ENCODE assay signal across 1 cellular context in the genomic region with DNA sequence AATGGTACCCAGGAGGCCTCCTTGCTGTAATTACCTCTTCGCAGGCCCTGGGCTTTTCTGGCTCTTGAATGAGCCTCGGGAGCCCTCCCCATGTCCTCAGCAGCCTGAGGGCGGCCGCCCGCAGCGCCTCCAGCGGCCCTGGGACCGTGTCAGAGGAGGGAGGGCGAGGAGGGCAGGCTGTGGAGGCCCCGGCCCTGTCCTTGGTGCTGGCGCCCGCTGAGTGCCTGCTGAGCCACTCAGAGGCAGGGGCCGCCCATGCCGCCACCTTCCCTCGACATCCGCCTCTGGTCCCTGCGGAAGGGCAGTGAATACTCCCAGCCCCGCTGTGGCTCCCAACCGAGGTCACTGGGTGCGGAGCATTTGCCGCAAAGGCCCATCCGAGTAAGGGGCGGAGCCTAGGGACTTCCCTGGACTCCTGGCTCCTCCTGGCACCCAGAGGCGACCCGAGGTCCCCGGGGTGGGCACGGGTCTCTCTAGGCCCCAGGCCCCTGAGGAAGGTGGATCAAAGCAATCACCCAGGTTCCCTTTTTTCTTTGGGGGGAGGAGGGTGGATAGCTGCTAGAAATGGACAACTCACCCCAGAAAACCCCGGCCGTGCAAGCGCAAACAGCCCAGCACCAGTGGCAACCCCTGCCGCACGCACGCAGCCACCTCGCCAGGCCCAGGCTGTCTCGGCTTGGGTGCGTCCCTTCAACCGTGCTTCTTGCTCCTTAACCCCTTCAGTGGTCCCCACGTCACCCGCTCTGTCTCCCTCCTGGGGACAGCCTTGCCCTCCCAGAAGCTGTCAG.
TF ChIP-seq lines count a peak whose summit lies in the region.

No MANE protein-coding gene starts in this region.

TF ChIP-seq in K562, 482 proteins besides CTCF, POLR2A, EP300 and RAD21 (continued from another document):
- TF ChIP-seq, protein P1, sequence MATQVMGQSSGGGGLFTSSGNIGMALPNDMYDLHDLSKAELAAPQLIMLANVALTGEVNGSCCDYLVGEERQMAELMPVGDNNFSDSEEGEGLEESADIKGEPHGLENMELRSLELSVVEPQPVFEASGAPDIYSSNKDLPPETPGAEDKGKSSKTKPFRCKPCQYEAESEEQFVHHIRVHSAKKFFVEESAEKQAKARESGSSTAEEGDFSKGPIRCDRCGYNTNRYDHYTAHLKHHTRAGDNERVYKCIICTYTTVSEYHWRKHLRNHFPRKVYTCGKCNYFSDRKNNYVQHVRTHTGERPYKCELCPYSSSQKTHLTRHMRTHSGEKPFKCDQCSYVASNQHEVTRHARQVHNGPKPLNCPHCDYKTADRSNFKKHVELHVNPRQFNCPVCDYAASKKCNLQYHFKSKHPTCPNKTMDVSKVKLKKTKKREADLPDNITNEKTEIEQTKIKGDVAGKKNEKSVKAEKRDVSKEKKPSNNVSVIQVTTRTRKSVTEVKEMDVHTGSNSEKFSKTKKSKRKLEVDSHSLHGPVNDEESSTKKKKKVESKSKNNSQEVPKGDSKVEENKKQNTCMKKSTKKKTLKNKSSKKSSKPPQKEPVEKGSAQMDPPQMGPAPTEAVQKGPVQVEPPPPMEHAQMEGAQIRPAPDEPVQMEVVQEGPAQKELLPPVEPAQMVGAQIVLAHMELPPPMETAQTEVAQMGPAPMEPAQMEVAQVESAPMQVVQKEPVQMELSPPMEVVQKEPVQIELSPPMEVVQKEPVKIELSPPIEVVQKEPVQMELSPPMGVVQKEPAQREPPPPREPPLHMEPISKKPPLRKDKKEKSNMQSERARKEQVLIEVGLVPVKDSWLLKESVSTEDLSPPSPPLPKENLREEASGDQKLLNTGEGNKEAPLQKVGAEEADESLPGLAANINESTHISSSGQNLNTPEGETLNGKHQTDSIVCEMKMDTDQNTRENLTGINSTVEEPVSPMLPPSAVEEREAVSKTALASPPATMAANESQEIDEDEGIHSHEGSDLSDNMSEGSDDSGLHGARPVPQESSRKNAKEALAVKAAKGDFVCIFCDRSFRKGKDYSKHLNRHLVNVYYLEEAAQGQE (CRISPR knock-in tag; IDR thresholded peaks at IDR 0.05; ENCODE audit: low read depth) = peak; percentile 89
- TF ChIP-seq, protein P2, sequence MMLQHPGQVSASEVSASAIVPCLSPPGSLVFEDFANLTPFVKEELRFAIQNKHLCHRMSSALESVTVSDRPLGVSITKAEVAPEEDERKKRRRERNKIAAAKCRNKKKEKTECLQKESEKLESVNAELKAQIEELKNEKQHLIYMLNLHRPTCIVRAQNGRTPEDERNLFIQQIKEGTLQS (IDR thresholded peaks at IDR 0.05) = no peak
- TF ChIP-seq, protein P2 (CRISPR knock-in tag; conservative IDR thresholded peaks at IDR 0.05) = no peak
- TF ChIP-seq EHMT2 (IDR thresholded peaks at IDR 0.05) (peak; percentile 92), ZNF197 (CRISPR knock-in tag; IDR thresholded peaks at IDR 0.05; ENCODE audit: low read depth) (no peak), ZFP36 (IDR thresholded peaks at IDR 0.05; ENCODE audit: low read depth, low read length, partially characterized antibody) (peak; percentile 14), KAT7 (CRISPR knock-in tag; IDR thresholded peaks at IDR 0.05; ENCODE audit: borderline replicate concordance) (no peak), SUPT5H (IDR thresholded peaks at IDR 0.05) (no peak), SMARCE1 (IDR thresholded peaks at IDR 0.05) (no peak), KLF13 (tag; IDR thresholded peaks at IDR 0.05; ENCODE audit: borderline replicate concordance, low read depth) (no peak), MAFK (IDR thresholded peaks at IDR 0.05; ENCODE audit: low read length) (no peak)
- TF ChIP-seq, protein P3, sequence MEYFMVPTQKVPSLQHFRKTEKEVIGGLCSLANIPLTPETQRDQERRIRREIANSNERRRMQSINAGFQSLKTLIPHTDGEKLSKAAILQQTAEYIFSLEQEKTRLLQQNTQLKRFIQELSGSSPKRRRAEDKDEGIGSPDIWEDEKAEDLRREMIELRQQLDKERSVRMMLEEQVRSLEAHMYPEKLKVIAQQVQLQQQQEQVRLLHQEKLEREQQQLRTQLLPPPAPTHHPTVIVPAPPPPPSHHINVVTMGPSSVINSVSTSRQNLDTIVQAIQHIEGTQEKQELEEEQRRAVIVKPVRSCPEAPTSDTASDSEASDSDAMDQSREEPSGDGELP (CRISPR knock-in tag; IDR thresholded peaks at IDR 0.05; ENCODE audit: borderline replicate concordance) = peak; percentile 13; the same call in 1 of the 2 replicates
- TF ChIP-seq, protein P4, sequence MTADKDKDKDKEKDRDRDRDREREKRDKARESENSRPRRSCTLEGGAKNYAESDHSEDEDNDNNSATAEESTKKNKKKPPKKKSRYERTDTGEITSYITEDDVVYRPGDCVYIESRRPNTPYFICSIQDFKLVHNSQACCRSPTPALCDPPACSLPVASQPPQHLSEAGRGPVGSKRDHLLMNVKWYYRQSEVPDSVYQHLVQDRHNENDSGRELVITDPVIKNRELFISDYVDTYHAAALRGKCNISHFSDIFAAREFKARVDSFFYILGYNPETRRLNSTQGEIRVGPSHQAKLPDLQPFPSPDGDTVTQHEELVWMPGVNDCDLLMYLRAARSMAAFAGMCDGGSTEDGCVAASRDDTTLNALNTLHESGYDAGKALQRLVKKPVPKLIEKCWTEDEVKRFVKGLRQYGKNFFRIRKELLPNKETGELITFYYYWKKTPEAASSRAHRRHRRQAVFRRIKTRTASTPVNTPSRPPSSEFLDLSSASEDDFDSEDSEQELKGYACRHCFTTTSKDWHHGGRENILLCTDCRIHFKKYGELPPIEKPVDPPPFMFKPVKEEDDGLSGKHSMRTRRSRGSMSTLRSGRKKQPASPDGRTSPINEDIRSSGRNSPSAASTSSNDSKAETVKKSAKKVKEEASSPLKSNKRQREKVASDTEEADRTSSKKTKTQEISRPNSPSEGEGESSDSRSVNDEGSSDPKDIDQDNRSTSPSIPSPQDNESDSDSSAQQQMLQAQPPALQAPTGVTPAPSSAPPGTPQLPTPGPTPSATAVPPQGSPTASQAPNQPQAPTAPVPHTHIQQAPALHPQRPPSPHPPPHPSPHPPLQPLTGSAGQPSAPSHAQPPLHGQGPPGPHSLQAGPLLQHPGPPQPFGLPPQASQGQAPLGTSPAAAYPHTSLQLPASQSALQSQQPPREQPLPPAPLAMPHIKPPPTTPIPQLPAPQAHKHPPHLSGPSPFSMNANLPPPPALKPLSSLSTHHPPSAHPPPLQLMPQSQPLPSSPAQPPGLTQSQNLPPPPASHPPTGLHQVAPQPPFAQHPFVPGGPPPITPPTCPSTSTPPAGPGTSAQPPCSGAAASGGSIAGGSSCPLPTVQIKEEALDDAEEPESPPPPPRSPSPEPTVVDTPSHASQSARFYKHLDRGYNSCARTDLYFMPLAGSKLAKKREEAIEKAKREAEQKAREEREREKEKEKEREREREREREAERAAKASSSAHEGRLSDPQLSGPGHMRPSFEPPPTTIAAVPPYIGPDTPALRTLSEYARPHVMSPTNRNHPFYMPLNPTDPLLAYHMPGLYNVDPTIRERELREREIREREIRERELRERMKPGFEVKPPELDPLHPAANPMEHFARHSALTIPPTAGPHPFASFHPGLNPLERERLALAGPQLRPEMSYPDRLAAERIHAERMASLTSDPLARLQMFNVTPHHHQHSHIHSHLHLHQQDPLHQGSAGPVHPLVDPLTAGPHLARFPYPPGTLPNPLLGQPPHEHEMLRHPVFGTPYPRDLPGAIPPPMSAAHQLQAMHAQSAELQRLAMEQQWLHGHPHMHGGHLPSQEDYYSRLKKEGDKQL (CRISPR knock-in tag; IDR thresholded peaks at IDR 0.05; ENCODE audit: borderline replicate concordance) = no peak
